Comparison of ENCODE assay signal across 17 cellular contexts in the genomic region with DNA sequence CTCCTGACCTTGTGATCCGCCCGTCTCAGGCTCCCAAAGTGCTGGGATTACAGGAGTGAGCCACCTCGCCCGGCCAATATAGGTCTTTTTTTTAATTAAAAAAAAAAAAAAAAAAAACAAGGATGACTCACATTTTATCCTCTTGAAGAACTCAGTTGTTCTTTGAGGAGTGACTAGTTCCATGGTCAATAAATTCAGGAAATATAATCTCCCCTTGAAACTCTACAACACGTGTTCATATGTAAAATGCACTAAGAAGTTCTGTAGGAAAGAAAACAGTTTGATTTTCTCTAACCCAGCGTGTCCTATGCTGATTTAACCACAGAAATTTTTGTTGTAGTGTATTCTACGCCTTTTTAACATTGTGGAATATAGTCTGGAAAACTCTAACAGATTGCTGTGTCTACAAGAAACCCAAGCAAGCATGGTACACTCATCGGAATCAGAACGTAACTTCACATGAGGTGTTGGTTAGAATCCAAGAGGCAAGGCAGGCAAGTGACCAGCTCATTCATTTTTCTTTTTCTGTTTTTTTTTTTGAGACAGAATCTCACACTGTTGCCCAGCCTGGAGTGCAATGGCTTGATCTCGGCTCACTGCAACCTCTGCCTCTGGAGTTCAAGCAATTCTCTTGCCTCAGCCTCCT.
DNase-seq lines count a peak whose midpoint lies in the region; TF ChIP-seq lines count a peak whose summit lies in the region.
"Had no signal": no experiment of that assay in that cellular context is flagged by ENCODE, and none has a peak within 500 bp of the region (broad histone marks: within the 10 kb centered on the region; RNA-seq: fewer than 3 reads in every experiment).

No MANE protein-coding gene starts in this region.

- no peak for TF ChIP-seq CTCF in AG10803 (conservative IDR thresholded peaks at IDR 0.05; ENCODE audit: low read length)

- DNase-seq in AG10803 (ENCODE audit: low read depth) (peak; percentile 16), HS-5 (ENCODE audit: low read depth) (peak; percentile 88), astrocyte of the hippocampus (ENCODE audit: low read depth, low spot score) (peak; percentile 34), kidney tubule cell (ENCODE audit: low spot score) (peak; percentile 42), NCI-H2171 treated with DMSO at 0.1 percent for 48 hours (lab: John Stamatoyannopoulos, UW) (no peak), globus pallidus (ENCODE audit: low spot score) (no peak), cerebellum (ENCODE audit: low spot score) (no peak)
- DNase-seq in stimulated activated CD4-positive, alpha-beta T cell treated with anti-CD3 and anti-CD28 coated beads, Interleukin-4, amount 100 ng/mL, for 24 hours: no peak
- DNase-seq: ACHN; activated CD4-positive, alpha-beta T cell treated with anti-CD3 and anti-CD28 coated beads, Interleukin-2, amount 50 U/mL, for 48 hours; activated T-cell treated with anti-CD3 and anti-CD28 coated beads, Interleukin-2, amount 50 U/mL, for 1 hour; CD4-positive, alpha-beta T cell; islet precursor cell; NCI-H2107; uterus had no signal

- H3K4me3 ChIP-seq in AG10803 (ENCODE audit: low read length): no peak overlapping the region
- H3K4me3 ChIP-seq: breast epithelium, neural progenitor cell, uterus had no signal

Comparison
In these comparisons a context has a peak if more than half of its experiments do, and no peak if none do; other contexts are left out.
1. DNase-seq: peak in AG10803 (single experiment), HS-5 (single experiment), astrocyte of the hippocampus (single experiment) and kidney tubule cell (single experiment); none in stimulated activated CD4-positive, alpha-beta T cell treated with anti-CD3 and anti-CD28 coated beads, Interleukin-4, amount 100 ng/mL, for 24 hours (single experiment), NCI-H2171 treated with DMSO at 0.1 percent for 48 hours (single experiment), globus pallidus (single experiment) and cerebellum (single experiment).